ENCODE assay signal across 1 cellular context in the genomic region with DNA sequence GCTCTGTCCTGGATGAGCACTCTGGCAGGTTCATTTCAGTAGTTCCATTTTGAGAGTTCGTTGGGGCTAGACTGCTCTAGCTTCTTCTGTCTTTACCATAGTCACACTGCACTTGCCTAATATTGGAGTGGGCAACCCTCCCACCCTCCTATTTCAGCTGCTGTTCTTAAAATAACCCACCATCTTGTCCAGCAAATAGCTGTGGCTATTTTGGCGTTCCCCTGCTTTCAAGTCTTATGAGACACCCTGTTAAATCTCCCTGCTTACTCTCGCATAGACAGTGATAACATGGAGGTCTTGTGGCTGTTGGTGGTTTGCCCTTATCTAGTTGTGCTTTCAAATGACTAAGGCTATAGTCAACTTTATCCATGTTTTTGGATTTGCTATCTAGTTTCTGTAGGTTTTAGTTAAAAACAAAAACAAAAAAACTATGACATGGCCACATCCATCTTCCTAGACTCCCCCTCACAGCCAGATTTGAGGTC.
TF ChIP-seq lines count a peak whose summit lies in the region.

No MANE protein-coding gene starts in this region.

TF ChIP-seq in K562, 482 proteins besides CTCF, POLR2A, EP300 and RAD21 (continued from another document and continues in another):
- TF ChIP-seq, protein P1, sequence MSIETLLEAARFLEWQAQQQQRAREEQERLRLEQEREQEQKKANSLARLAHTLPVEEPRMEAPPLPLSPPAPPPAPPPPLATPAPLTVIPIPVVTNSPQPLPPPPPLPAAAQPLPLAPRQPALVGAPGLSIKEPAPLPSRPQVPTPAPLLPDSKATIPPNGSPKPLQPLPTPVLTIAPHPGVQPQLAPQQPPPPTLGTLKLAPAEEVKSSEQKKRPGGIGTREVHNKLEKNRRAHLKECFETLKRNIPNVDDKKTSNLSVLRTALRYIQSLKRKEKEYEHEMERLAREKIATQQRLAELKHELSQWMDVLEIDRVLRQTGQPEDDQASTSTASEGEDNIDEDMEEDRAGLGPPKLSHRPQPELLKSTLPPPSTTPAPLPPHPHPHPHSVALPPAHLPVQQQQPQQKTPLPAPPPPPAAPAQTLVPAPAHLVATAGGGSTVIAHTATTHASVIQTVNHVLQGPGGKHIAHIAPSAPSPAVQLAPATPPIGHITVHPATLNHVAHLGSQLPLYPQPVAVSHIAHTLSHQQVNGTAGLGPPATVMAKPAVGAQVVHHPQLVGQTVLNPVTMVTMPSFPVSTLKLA (conservative IDR thresholded peaks at IDR 0.05): no peak
- TF ChIP-seq ILK (tag; IDR thresholded peaks at IDR 0.05; ENCODE audit: borderline replicate concordance, low read depth) (no peak), ESRRA (IDR thresholded peaks at IDR 0.05; ENCODE audit: borderline replicate concordance, low read depth) (no peak), KLF6 (CRISPR knock-in tag; IDR thresholded peaks at IDR 0.05; ENCODE audit: borderline replicate concordance) (no peak), ZNF324 (CRISPR knock-in tag; IDR thresholded peaks at IDR 0.05) (no peak), RFX1 (IDR thresholded peaks at IDR 0.05) (no peak), ATF1 (CRISPR knock-in tag; IDR thresholded peaks at IDR 0.05) (no peak), ATF1 (tag; IDR thresholded peaks at IDR 0.05) (no peak), ZNF197 (CRISPR knock-in tag; IDR thresholded peaks at IDR 0.05; ENCODE audit: low read depth) (no peak), SP1 (CRISPR knock-in tag; IDR thresholded peaks at IDR 0.05) (no peak), HMG20B (CRISPR knock-in tag; IDR thresholded peaks at IDR 0.05) (no peak), ZNF695 (CRISPR knock-in tag; IDR thresholded peaks at IDR 0.05) (no peak), ZNF12 (CRISPR knock-in tag; IDR thresholded peaks at IDR 0.05) (no peak), PPARD (CRISPR knock-in tag; IDR thresholded peaks at IDR 0.05) (no peak), EWSR1 (IDR thresholded peaks at IDR 0.05; ENCODE audit: borderline replicate concordance, low read depth, partially characterized antibody) (no peak), GABPB2 (CRISPR knock-in tag; conservative IDR thresholded peaks at IDR 0.05) (no peak), NCOR1 (IDR thresholded peaks at IDR 0.05) (peak; percentile 38; the same call in 1 of the 2 replicates), MIER1 (IDR thresholded peaks at IDR 0.05; ENCODE audit: low read depth) (no peak), HNRNPUL1 (IDR thresholded peaks at IDR 0.05; ENCODE audit: low read length) (no peak), ZNF165 (CRISPR knock-in tag; IDR thresholded peaks at IDR 0.05; ENCODE audit: borderline replicate concordance) (no peak), DNMT1 (IDR thresholded peaks at IDR 0.05) (no peak), ERF (CRISPR knock-in tag; IDR thresholded peaks at IDR 0.05) (no peak), MAFF (IDR thresholded peaks at IDR 0.05; ENCODE audit: low read length) (no peak), ZNF282 (CRISPR knock-in tag; IDR thresholded peaks at IDR 0.05) (no peak), HNRNPH1 (optimal IDR thresholded peaks at IDR 0.05; ENCODE audit: low read depth, low read length) (no peak), ETV6 (IDR thresholded peaks at IDR 0.05; ENCODE audit: borderline replicate concordance in 1 of 2, low read depth in 2 of 2, low read length in 1 of 2) (no peak), ETV6 (CRISPR knock-in tag; IDR thresholded peaks at IDR 0.05; ENCODE audit: borderline replicate concordance) (no peak), ZNF121 (CRISPR knock-in tag; conservative IDR thresholded peaks at IDR 0.05) (no peak), FOXJ2 (tag; IDR thresholded peaks at IDR 0.05) (no peak), HMG20A (CRISPR knock-in tag; conservative IDR thresholded peaks at IDR 0.05) (no peak), CTBP1 (IDR thresholded peaks at IDR 0.05; ENCODE audit: borderline replicate concordance) (no peak), JUN (IDR thresholded peaks at IDR 0.05; ENCODE audit: borderline replicate concordance, low read depth, low read length) (no peak), JUN (CRISPR knock-in tag; IDR thresholded peaks at IDR 0.05; ENCODE audit: borderline replicate concordance) (no peak), FOXJ3 (CRISPR knock-in tag; IDR thresholded peaks at IDR 0.05) (no peak), MBD2 (IDR thresholded peaks at IDR 0.05; ENCODE audit: borderline replicate concordance, low read depth) (no peak), TOE1 (IDR thresholded peaks at IDR 0.05; ENCODE audit: borderline replicate concordance) (no peak), TOE1 (CRISPR knock-in tag; IDR thresholded peaks at IDR 0.05; ENCODE audit: borderline replicate concordance, low read depth) (no peak), RCOR1 (IDR thresholded peaks at IDR 0.05; ENCODE audit: borderline replicate concordance in 1 of 2, low read depth in 2 of 2, low read length in 2 of 2) (peak in 1 of 2 experiments; percentile 63; a peak in 2 of 4 replicates), PURB (CRISPR knock-in tag; IDR thresholded peaks at IDR 0.05; ENCODE audit: low read depth) (no peak), SUPT5H (IDR thresholded peaks at IDR 0.05) (no peak), NCOA2 (IDR thresholded peaks at IDR 0.05; ENCODE audit: partially characterized antibody in 2 of 2) (no peak)
- TF ChIP-seq, protein P2, sequence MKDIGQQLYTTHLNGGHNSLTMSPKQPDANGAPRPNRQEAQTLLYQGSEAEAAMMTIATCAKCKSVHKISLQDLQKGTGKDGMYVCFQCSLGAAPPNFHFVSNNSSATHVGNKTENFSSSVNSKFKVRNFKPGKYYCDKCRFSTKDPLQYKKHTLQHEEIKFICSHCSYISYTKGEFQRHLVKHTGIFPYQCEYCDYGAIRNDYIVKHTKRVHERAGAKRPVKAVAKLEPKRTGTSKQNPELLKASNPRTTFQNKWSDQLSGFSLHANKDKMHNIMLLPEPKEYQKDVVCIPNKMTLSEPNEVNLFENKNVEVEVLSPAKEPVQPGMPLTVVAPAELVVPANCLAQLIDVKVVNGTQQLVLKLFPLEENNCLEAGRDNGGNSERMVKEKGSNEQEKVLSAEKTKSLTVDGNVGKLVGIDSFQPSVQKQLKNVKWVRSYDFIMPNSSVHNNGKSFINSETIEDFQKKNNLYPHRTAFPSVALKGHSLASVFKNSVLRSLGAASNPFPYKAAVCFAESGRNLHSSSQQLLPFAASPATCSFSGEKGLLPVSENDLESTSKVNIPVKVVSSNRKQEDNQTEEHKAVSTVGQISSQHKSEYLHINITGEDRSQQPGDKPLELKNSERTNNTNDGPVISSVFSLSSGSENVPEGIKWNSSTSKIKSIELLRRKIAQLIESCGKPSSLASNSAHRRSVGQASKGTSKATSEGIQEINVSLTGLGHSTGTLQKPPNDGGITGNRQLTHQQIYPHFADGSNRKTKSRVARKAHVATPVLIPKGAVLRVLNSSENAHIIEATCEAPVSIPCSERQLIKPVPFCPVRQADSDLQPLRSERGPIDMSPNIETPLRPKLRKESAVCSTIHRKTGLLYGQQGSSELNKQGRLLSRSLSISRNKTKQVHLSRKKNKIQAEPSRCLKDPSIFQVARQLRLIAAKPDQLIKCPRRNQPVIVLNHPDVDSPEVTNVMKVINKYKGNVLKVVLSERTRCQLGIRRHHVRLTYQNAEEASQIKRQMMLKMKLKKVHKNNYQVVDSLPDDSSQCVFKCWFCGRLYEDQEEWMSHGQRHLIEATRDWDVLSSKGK (CRISPR knock-in tag; IDR thresholded peaks at IDR 0.05): no peak
- TF ChIP-seq, protein P3, sequence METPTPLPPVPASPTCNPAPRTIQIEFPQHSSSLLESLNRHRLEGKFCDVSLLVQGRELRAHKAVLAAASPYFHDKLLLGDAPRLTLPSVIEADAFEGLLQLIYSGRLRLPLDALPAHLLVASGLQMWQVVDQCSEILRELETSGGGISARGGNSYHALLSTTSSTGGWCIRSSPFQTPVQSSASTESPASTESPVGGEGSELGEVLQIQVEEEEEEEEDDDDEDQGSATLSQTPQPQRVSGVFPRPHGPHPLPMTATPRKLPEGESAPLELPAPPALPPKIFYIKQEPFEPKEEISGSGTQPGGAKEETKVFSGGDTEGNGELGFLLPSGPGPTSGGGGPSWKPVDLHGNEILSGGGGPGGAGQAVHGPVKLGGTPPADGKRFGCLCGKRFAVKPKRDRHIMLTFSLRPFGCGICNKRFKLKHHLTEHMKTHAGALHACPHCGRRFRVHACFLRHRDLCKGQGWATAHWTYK (CRISPR knock-in tag; IDR thresholded peaks at IDR 0.05): no peak
- TF ChIP-seq, protein P4, sequence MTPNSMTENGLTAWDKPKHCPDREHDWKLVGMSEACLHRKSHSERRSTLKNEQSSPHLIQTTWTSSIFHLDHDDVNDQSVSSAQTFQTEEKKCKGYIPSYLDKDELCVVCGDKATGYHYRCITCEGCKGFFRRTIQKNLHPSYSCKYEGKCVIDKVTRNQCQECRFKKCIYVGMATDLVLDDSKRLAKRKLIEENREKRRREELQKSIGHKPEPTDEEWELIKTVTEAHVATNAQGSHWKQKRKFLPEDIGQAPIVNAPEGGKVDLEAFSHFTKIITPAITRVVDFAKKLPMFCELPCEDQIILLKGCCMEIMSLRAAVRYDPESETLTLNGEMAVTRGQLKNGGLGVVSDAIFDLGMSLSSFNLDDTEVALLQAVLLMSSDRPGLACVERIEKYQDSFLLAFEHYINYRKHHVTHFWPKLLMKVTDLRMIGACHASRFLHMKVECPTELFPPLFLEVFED (CRISPR knock-in tag; conservative IDR thresholded peaks at IDR 0.05): no peak
- TF ChIP-seq, protein P5, sequence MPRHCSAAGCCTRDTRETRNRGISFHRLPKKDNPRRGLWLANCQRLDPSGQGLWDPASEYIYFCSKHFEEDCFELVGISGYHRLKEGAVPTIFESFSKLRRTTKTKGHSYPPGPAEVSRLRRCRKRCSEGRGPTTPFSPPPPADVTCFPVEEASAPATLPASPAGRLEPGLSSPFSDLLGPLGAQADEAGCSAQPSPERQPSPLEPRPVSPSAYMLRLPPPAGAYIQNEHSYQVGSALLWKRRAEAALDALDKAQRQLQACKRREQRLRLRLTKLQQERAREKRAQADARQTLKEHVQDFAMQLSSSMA (CRISPR knock-in tag; IDR thresholded peaks at IDR 0.05): no peak
- TF ChIP-seq, protein P6, sequence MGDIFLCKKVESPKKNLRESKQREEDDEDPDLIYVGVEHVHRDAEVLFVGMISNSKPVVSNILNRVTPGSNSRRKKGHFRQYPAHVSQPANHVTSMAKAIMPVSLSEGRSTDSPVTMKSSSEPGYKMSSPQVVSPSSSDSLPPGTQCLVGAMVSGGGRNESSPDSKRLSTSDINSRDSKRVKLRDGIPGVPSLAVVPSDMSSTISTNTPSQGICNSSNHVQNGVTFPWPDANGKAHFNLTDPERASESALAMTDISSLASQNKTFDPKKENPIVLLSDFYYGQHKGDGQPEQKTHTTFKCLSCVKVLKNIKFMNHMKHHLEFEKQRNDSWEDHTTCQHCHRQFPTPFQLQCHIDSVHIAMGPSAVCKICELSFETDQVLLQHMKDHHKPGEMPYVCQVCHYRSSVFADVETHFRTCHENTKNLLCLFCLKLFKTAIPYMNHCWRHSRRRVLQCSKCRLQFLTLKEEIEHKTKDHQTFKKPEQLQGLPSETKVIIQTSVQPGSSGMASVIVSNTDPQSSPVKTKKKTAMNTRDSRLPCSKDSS (IDR thresholded peaks at IDR 0.05; ENCODE audit: low read depth, partially characterized antibody): no peak
- TF ChIP-seq, protein P7, sequence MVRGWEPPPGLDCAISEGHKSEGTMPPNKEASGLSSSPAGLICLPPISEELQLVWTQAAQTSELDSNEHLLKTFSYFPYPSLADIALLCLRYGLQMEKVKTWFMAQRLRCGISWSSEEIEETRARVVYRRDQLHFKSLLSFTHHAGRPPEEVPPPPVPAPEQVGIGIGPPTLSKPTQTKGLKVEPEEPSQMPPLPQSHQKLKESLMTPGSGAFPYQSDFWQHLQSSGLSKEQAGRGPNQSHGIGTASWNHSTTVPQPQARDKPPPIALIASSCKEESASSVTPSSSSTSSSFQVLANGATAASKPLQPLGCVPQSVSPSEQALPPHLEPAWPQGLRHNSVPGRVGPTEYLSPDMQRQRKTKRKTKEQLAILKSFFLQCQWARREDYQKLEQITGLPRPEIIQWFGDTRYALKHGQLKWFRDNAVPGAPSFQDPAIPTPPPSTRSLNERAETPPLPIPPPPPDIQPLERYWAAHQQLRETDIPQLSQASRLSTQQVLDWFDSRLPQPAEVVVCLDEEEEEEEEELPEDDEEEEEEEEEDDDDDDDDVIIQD (CRISPR knock-in tag; IDR thresholded peaks at IDR 0.05): no peak
- TF ChIP-seq, protein P8, sequence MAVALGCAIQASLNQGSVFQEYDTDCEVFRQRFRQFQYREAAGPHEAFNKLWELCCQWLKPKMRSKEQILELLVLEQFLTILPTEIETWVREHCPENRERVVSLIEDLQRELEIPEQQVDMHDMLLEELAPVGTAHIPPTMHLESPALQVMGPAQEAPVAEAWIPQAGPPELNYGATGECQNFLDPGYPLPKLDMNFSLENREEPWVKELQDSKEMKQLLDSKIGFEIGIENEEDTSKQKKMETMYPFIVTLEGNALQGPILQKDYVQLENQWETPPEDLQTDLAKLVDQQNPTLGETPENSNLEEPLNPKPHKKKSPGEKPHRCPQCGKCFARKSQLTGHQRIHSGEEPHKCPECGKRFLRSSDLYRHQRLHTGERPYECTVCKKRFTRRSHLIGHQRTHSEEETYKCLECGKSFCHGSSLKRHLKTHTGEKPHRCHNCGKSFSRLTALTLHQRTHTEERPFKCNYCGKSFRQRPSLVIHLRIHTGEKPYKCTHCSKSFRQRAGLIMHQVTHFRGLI (CRISPR knock-in tag; IDR thresholded peaks at IDR 0.05): no peak
- TF ChIP-seq, protein P9, sequence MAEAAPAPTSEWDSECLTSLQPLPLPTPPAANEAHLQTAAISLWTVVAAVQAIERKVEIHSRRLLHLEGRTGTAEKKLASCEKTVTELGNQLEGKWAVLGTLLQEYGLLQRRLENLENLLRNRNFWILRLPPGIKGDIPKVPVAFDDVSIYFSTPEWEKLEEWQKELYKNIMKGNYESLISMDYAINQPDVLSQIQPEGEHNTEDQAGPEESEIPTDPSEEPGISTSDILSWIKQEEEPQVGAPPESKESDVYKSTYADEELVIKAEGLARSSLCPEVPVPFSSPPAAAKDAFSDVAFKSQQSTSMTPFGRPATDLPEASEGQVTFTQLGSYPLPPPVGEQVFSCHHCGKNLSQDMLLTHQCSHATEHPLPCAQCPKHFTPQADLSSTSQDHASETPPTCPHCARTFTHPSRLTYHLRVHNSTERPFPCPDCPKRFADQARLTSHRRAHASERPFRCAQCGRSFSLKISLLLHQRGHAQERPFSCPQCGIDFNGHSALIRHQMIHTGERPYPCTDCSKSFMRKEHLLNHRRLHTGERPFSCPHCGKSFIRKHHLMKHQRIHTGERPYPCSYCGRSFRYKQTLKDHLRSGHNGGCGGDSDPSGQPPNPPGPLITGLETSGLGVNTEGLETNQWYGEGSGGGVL (CRISPR knock-in tag; IDR thresholded peaks at IDR 0.05): no peak
- TF ChIP-seq, protein P10, sequence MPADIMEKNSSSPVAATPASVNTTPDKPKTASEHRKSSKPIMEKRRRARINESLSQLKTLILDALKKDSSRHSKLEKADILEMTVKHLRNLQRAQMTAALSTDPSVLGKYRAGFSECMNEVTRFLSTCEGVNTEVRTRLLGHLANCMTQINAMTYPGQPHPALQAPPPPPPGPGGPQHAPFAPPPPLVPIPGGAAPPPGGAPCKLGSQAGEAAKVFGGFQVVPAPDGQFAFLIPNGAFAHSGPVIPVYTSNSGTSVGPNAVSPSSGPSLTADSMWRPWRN (IDR thresholded peaks at IDR 0.05; ENCODE audit: low read depth): no peak
- TF ChIP-seq, protein P11, sequence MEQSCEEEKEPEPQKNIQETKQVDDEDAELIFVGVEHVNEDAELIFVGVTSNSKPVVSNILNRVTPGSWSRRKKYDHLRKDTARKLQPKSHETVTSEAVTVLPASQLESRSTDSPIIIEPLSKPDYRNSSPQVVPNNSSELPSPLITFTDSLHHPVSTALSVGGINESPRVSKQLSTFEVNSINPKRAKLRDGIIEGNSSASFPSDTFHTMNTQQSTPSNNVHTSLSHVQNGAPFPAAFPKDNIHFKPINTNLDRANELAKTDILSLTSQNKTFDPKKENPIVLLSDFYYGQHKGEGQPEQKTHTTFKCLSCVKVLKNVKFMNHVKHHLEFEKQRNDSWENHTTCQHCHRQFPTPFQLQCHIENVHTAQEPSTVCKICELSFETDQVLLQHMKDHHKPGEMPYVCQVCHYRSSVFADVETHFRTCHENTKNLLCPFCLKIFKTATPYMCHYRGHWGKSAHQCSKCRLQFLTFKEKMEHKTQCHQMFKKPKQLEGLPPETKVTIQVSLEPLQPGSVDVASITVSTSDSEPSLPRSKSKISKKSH (CRISPR knock-in tag; IDR thresholded peaks at IDR 0.05): no peak
